ENCODE assay signal across 8 cellular contexts in genomic region chr1:150066328-150066727, GRCh38. TPM values are rescaled to one million over a fixed set of nuclear protein-coding genes. Genes with fewer than 3 reads are reported as not detected.
DNase-seq lines count a peak whose midpoint lies in the region; ATAC-seq, FAIRE-seq and TF ChIP-seq lines count a peak whose summit lies in the region.

No MANE protein-coding gene starts in this region.

- TF ChIP-seq CTCF in astrocyte (IDR thresholded peaks at IDR 0.05; ENCODE audit: insufficient read depth, low read depth, low read length) (no peak), right lobe of liver (IDR thresholded peaks at IDR 0.05) (no peak), tibial nerve (IDR thresholded peaks at IDR 0.05) (no peak)

- H3K4me1 ChIP-seq in astrocyte (ENCODE audit: insufficient read depth, low read length), result peaks cover 20% of the 10 kb centered on the region
- peaks cover 0 to 7% (median 0%) of the 10 kb centered on the region in 4 donors for H3K4me1 ChIP-seq in right lobe of liver
- H3K4me1 ChIP-seq in tibial nerve, result peaks cover 0 to 41% (median 14%) of the 10 kb centered on the region in 4 donors

- H3K9me3 ChIP-seq in astrocyte (ENCODE audit: insufficient read depth, low read depth, low read length), result no peaks in the 10 kb centered on the region
- no peaks in the 10 kb centered on the region for H3K9me3 ChIP-seq in right lobe of liver
- H3K9me3 ChIP-seq in tibial nerve, result no peaks in the 10 kb centered on the region

- peaks cover 42% of the 10 kb centered on the region for H3K4me1 Mint-ChIP-seq in activated T-cell treated with anti-CD3 and anti-CD28 coated beads, Interleukin-2, amount 50 U/mL, for 72 hours (ENCODE audit: low read depth)
- peaks cover 12% of the 10 kb centered on the region for H3K4me1 Mint-ChIP-seq in astrocyte (ENCODE audit: low read depth, unreplicated experiment)

- peak overlapping the region; percentile 96 to 97 for H3K4me3 Mint-ChIP-seq in activated T-cell treated with anti-CD3 and anti-CD28 coated beads, Interleukin-2, amount 50 U/mL, for 72 hours
- H3K4me3 Mint-ChIP-seq in astrocyte (ENCODE audit: unreplicated experiment), result peak overlapping the region; percentile 94

- peak overlapping the region; percentile 94 for H3K9ac ChIP-seq in astrocyte (ENCODE audit: low read length)

- TF ChIP-seq POLR2A in right lobe of liver (IDR thresholded peaks at IDR 0.05), result no peak
- no peak for TF ChIP-seq POLR2A in tibial nerve (IDR thresholded peaks at IDR 0.05)

- no peak for TF ChIP-seq EP300 in tibial nerve (IDR thresholded peaks at IDR 0.05)

- peak overlapping the region; percentile 98 for H2AFZ ChIP-seq in astrocyte (ENCODE audit: low read depth, low read length)

- H3K4me2 ChIP-seq in astrocyte (ENCODE audit: low read length), result peak overlapping the region; percentile 95

- H3K27me3 Mint-ChIP-seq in activated T-cell treated with anti-CD3 and anti-CD28 coated beads, Interleukin-2, amount 50 U/mL, for 72 hours (ENCODE audit: low read depth), result no peaks in the 10 kb centered on the region
- H3K27me3 Mint-ChIP-seq in astrocyte (ENCODE audit: low read depth, unreplicated experiment), result no peaks in the 10 kb centered on the region

- H3K27ac Mint-ChIP-seq in activated T-cell treated with anti-CD3 and anti-CD28 coated beads, Interleukin-2, amount 50 U/mL, for 72 hours, result peak overlapping the region; percentile 79
- peak overlapping the region; percentile 84 for H3K27ac Mint-ChIP-seq in astrocyte (ENCODE audit: unreplicated experiment)

- FAIRE-seq in astrocyte (lab: Jason Lieb, UNC), result no peak

- ATAC-seq in activated T-cell treated with anti-CD3 and anti-CD28 coated beads, Interleukin-2, amount 50 U/mL, for 72 hours (replicated peaks in 1 of 2), result no peak
- no peak for ATAC-seq in right lobe of liver
- ATAC-seq in HG02938 (IDR thresholded peaks at IDR 0.05; ENCODE audit: unreplicated experiment), result no peak

- H3K27me3 ChIP-seq in astrocyte (ENCODE audit: insufficient read depth, low read length) (no peaks in the 10 kb centered on the region), right lobe of liver (no peaks in the 10 kb centered on the region), tibial nerve (no peaks in the 10 kb centered on the region)

- H3K36me3 Mint-ChIP-seq in activated T-cell treated with anti-CD3 and anti-CD28 coated beads, Interleukin-2, amount 50 U/mL, for 72 hours (ENCODE audit: insufficient read depth in 2 of 2), result peaks cover 3 to 5% of the 10 kb centered on the region in 2 donors
- no peaks in the 10 kb centered on the region for H3K36me3 Mint-ChIP-seq in astrocyte (ENCODE audit: low read depth, unreplicated experiment)

- H3K27ac ChIP-seq in astrocyte (ENCODE audit: low read depth, low read length) (peak overlapping the region; percentile 95), right lobe of liver (peak overlapping the region; percentile 90 to 92 (median 91)), tibial nerve (peak overlapping the region; percentile 81 to 94 (median 92))

- intact Hi-C loops in right lobe of liver (cut with DNase I), result no loop called here

- H3K9me3 Mint-ChIP-seq in activated T-cell treated with anti-CD3 and anti-CD28 coated beads, Interleukin-2, amount 50 U/mL, for 72 hours, result no peaks in the 10 kb centered on the region
- no peaks in the 10 kb centered on the region for H3K9me3 Mint-ChIP-seq in astrocyte (ENCODE audit: unreplicated experiment)

- H4K20me1 ChIP-seq in astrocyte (ENCODE audit: insufficient read depth, low read length), result no peaks in the 10 kb centered on the region

- peaks cover 41% of the 10 kb centered on the region for H3K79me2 ChIP-seq in astrocyte (ENCODE audit: insufficient read depth, low read length)

- DNase-seq in activated T-cell treated with anti-CD3 and anti-CD28 coated beads, Interleukin-2, amount 50 U/mL, for 72 hours, result no peak
- DNase-seq in activated T-cell treated with anti-CD3 and anti-CD28 coated beads, Interleukin-2, amount 50 U/mL, for 1 hour, result no peak
- DNase-seq in astrocyte (ENCODE audit: low read depth) (no peak), right lobe of liver (no peak), tibial nerve (ENCODE audit: low spot score in 2 of 2) (no peak), NCI-H2029 treated with DMSO at 0.1 percent for 48 hours (lab: John Stamatoyannopoulos, UW) (no peak)
- no peak for DNase-seq in activated effector memory CD4-positive, alpha-beta T cell treated with Interleukin-2 at 50 U/mL for 16 hours

- H3K4me3 ChIP-seq in astrocyte (ENCODE audit: insufficient read depth, low read depth, low read length) (peak overlapping the region; percentile 82), right lobe of liver (peak overlapping the region; percentile 62 to 76 (median 68)), tibial nerve (peak overlapping the region in 3 of 4 donors; percentile 57 to 69 (median 63))

- H3K36me3 ChIP-seq in astrocyte (ENCODE audit: insufficient read depth, low read length) (peaks cover 4% of the 10 kb centered on the region), right lobe of liver (peaks cover 0 to 5% (median 0%) of the 10 kb centered on the region in 4 donors), tibial nerve (peaks cover 0 to 11% (median 0%) of the 10 kb centered on the region in 3 donors)

RNA-seq across cellular contexts. Expression of gene VPS45, which starts 1.2 kb away (rescaled TPM):
- 10 to 100 TPM; 32.4 to 35.4 TPM for total RNA-seq in activated T-cell treated with anti-CD3 and anti-CD28 coated beads, Interleukin-2, amount 50 U/mL, for 72 hours
- total RNA-seq in astrocyte, result 33.8 and 34.0 TPM in 2 replicates
- 10 to 100 TPM; 12.5 to 18.2 (median 14.7) TPM for total RNA-seq in right lobe of liver
- total RNA-seq in tibial nerve, result 10 to 100 TPM; 32.6 to 41.2 (median 37.1) TPM

RNA-seq across cellular contexts. Expression of gene OTUD7B, which starts 55.8 kb away (rescaled TPM):
- total RNA-seq in activated T-cell treated with anti-CD3 and anti-CD28 coated beads, Interleukin-2, amount 50 U/mL, for 72 hours, result 10 to 100 TPM; 30.3 to 34.8 TPM
- total RNA-seq in astrocyte, result 31.9 and 33.1 TPM in 2 replicates
- 10 to 100 TPM in 5 of 6 experiments, 1 to 10 TPM in 1; 9.1 to 22.3 (median 16.8) TPM for total RNA-seq in right lobe of liver
- total RNA-seq in tibial nerve, result 10 to 100 TPM; 54.3 to 84.6 (median 80.1) TPM
